ENCODE assay signal across 8 cellular contexts in genomic region chr6:85354761-85355618, GRCh38.
DNase-seq lines count a peak whose midpoint lies in the region; ATAC-seq and TF ChIP-seq lines count a peak whose summit lies in the region.

No MANE protein-coding gene starts in this region.

- no peaks in the 10 kb centered on the region for H3K27me3 Mint-ChIP-seq in activated T-cell treated with anti-CD3 and anti-CD28 coated beads, Interleukin-2, amount 50 U/mL, for 72 hours (ENCODE audit: low read depth)

- H3K27me3 ChIP-seq in PC-9 (ENCODE audit: insufficient read depth, low read depth): no peaks in the 10 kb centered on the region
- H3K27me3 ChIP-seq in tibial artery: no peaks in the 10 kb centered on the region

- H3K4me1 Mint-ChIP-seq in activated T-cell treated with anti-CD3 and anti-CD28 coated beads, Interleukin-2, amount 50 U/mL, for 72 hours (ENCODE audit: low read depth): no peaks in the 10 kb centered on the region

- peak; percentile 90 for TF ChIP-seq CTCF in PC-9 (conservative IDR thresholded peaks at IDR 0.05)
- peak; percentile 89 for TF ChIP-seq CTCF in fibroblast of the aortic adventitia (IDR thresholded peaks at IDR 0.05; ENCODE audit: insufficient read depth, low read length)
- TF ChIP-seq CTCF in omental fat pad (IDR thresholded peaks at IDR 0.05): peak in 1 of 3 donors; percentile 87
- peak; percentile 93 for TF ChIP-seq CTCF in tibial artery (IDR thresholded peaks at IDR 0.05)

- H4K20me1 ChIP-seq in PC-9 (ENCODE audit: insufficient read depth): no peaks in the 10 kb centered on the region

- CTCF ChIA-PET in PC-9 (lab: Charles Lee): interaction anchor here (0.6 to 1.6 kb wide), 10 partner anchors 97 to 1356 kb away, joined by 3 to 13 read pairs (median 4); no protein-coding TSS in a partner anchor

- H3K79me2 ChIP-seq in PC-9 (ENCODE audit: low read depth): no peaks in the 10 kb centered on the region

- H3K36me3 ChIP-seq in PC-9 (ENCODE audit: low read depth) (no peaks in the 10 kb centered on the region), tibial artery (no peaks in the 10 kb centered on the region)

- in situ Hi-C loops in Caki2 (cut with HindIII; ENCODE audit: low pct_unique_long_range_greater_than_20kb, low sequenced_read_pairs): no loop called here

- no peaks in the 10 kb centered on the region for H3K9me2 ChIP-seq in PC-9 (ENCODE audit: insufficient read depth)

- H3K36me3 Mint-ChIP-seq in activated T-cell treated with anti-CD3 and anti-CD28 coated beads, Interleukin-2, amount 50 U/mL, for 72 hours (ENCODE audit: insufficient read depth in 2 of 2): no peaks in the 10 kb centered on the region

- no peak overlapping the region for H3K27ac ChIP-seq in PC-9
- no peak overlapping the region for H3K27ac ChIP-seq in tibial artery

- no peak overlapping the region for H3K4me2 ChIP-seq in PC-9

- H3K4me3 ChIP-seq in PC-9 (no peak overlapping the region), fibroblast of the aortic adventitia (ENCODE audit: low read depth, low read length) (no peak overlapping the region), tibial artery (no peak overlapping the region)

- H3K4me1 ChIP-seq in PC-9 (replicated peaks; ENCODE audit: insufficient read depth) (peaks cover 24% of the 10 kb centered on the region), tibial artery (no peaks in the 10 kb centered on the region)

- no peaks in the 10 kb centered on the region for H3K9me3 Mint-ChIP-seq in activated T-cell treated with anti-CD3 and anti-CD28 coated beads, Interleukin-2, amount 50 U/mL, for 72 hours

- no peaks in the 10 kb centered on the region for H3K9me3 ChIP-seq in PC-9 (ENCODE audit: insufficient read depth, low read depth)
- no peaks in the 10 kb centered on the region for H3K9me3 ChIP-seq in tibial artery

- peak; percentile 80 for ATAC-seq in GM21360 (IDR thresholded peaks at IDR 0.05; ENCODE audit: unreplicated experiment)
- peak; percentile 76 to 77 for ATAC-seq in activated T-cell treated with anti-CD3 and anti-CD28 coated beads, Interleukin-2, amount 50 U/mL, for 72 hours (replicated peaks in 1 of 2)
- peak; percentile 81 for ATAC-seq in omental fat pad (ENCODE audit: low FRiP score)

- H2AFZ ChIP-seq in PC-9: no peak overlapping the region; the same call in 1 of the 2 replicates

- no peak overlapping the region for H3K27ac Mint-ChIP-seq in activated T-cell treated with anti-CD3 and anti-CD28 coated beads, Interleukin-2, amount 50 U/mL, for 72 hours

- no peak overlapping the region for H3K4me3 Mint-ChIP-seq in activated T-cell treated with anti-CD3 and anti-CD28 coated beads, Interleukin-2, amount 50 U/mL, for 72 hours

- POLR2A ChIA-PET in PC-9 (lab: Charles Lee; ENCODE audit: unreplicated experiment): interaction anchor here (0.6 to 1.0 kb wide), 3 partner anchors 95 to 1480 kb away, joined by 4 to 14 read pairs (median 10); partner anchors contain the start of gene NT5E

- DNase-seq in Caki2 (ENCODE audit: low read depth) (peak; percentile 68), HT-29 (ENCODE audit: low spot score) (peak; percentile 88), PC-9 (peak; percentile 49 to 71), fibroblast of the aortic adventitia (ENCODE audit: low read depth) (peak; percentile 86), omental fat pad (ENCODE audit: low spot score) (peak; percentile 71), tibial artery (peak; percentile 77 to 83)
- peak; percentile 46 to 70 for DNase-seq in activated T-cell treated with anti-CD3 and anti-CD28 coated beads, Interleukin-2, amount 50 U/mL, for 72 hours

- H3F3A ChIP-seq in PC-9 (ENCODE audit: insufficient read depth, low read depth): no peaks in the 10 kb centered on the region

- BruUV-seq in PC-9 (replicated peaks; lab: Mats Ljungman, UMichigan): no TSS peak

- intact Hi-C loops in PC-9 (cut with micrococcal nuclease; ENCODE audit: unreplicated experiment): loop anchor here (1.0 to 2.0 kb wide), 4 partner anchors 128 to 322 kb away; partner anchors contain the start of gene SNX14
- intact Hi-C loops in tibial artery (cut with DNase I; ENCODE audit: low total_unique reads): loop anchor here (5.0 kb wide), 2 partner anchors 127 to 182 kb away; no protein-coding TSS in a partner anchor
